ENCODE assay signal across 8 cellular contexts in genomic region chr2:137964066-137964858, GRCh38. TPM values are rescaled to one million over a fixed set of nuclear protein-coding genes. Genes with fewer than 3 reads are reported as not detected.
DNase-seq lines count a peak whose midpoint lies in the region; ATAC-seq and TF ChIP-seq lines count a peak whose summit lies in the region.

Gene HNMT (plus strand): TSS chr2:137964473. CDS start chr2:137964492, 19 bp downstream.

- no peak for ATAC-seq in GM19324 (IDR thresholded peaks at IDR 0.05; ENCODE audit: low FRiP score, unreplicated experiment)

- 11% methylated on average over 14 of the region's 15 CpGs for WGBS in mammary epithelial cell (ENCODE audit: low coverage, missing lambda C conversion rate)

- intact Hi-C loops in mammary epithelial cell (cut with micrococcal nuclease): no loop called here
- intact Hi-C loops in OCI-LY7 (cut with micrococcal nuclease; ENCODE audit: unreplicated experiment): no loop called here

- H4K20me1 ChIP-seq in mammary epithelial cell (ENCODE audit: insufficient read depth, low read length) (no peaks in the 10 kb centered on the region), OCI-LY7 (ENCODE audit: insufficient read depth, low read length) (no peaks in the 10 kb centered on the region)

- no peaks in the 10 kb centered on the region for H3K9me2 ChIP-seq in OCI-LY7 (ENCODE audit: insufficient read depth, low read length)

- peak within 1 kb of the TSS; percentile 36 for H3K9ac ChIP-seq in mammary epithelial cell (ENCODE audit: insufficient read depth, low read length)

- dilution Hi-C loops in mammary epithelial cell (cut with HindIII; ENCODE audit: low sequenced_read_pairs): no loop called here

- H3K4me3 ChIP-seq in BE2C (ENCODE audit: low read depth, low read length) (peak within 1 kb of the TSS; percentile 41), mammary epithelial cell (replicated peaks in 1 of 3; ENCODE audit: insufficient read depth in 1 of 3, low read depth in 2 of 3, low read length in 3 of 3) (peak within 1 kb of the TSS; percentile 24 to 52 (median 27)), skin epidermis (peak within 1 kb of the TSS; percentile 23 to 43 (median 32)), OCI-LY7 (ENCODE audit: low read depth, low read length, poor library complexity, severe bottlenecking) (no peak within 1 kb of the TSS)

- no peaks in the 10 kb centered on the region for H3K36me3 Mint-ChIP-seq in activated CD4-positive, alpha-beta memory T cell treated with anti-CD3 and anti-CD28 coated beads, Interleukin-2, amount 10 ng/mL, durations not matched to agents 7 days and 5 days (ENCODE audit: low read depth)

- H3K9me3 ChIP-seq in BE2C: no peaks in the 10 kb centered on the region
- no peaks in the 10 kb centered on the region for H3K9me3 ChIP-seq in mammary epithelial cell (replicated peaks; ENCODE audit: insufficient read depth, low read length)
- H3K9me3 ChIP-seq in OCI-LY7 (ENCODE audit: low read length): no peaks in the 10 kb centered on the region

- H3K4me1 ChIP-seq in BE2C: 0 out of 2 replicates have a peak, but pooled peaks cover 5% of the 10 kb centered on the region
- peaks cover 19% of the 10 kb centered on the region for H3K4me1 ChIP-seq in mammary epithelial cell (ENCODE audit: insufficient read depth, low read length)
- H3K4me1 ChIP-seq in OCI-LY7 (ENCODE audit: insufficient read depth, low read length, poor library complexity, severe bottlenecking): no peaks in the 10 kb centered on the region

- H3K27ac ChIP-seq in mammary epithelial cell (ENCODE audit: insufficient read depth, low read depth, low read length): peak within 1 kb of the TSS; percentile 44
- H3K27ac ChIP-seq in skin epidermis: peak within 1 kb of the TSS in 20 of 21 experiments; percentile 69 to 91 (median 81)
- H3K27ac ChIP-seq in OCI-LY7 (ENCODE audit: low read depth, low read length, poor library complexity, severe bottlenecking): no peak within 1 kb of the TSS

- H3K27me3 ChIP-seq in BE2C: peaks cover 4% of the 10 kb centered on the region; the same call in 1 of the 2 replicates
- H3K27me3 ChIP-seq in mammary epithelial cell (ENCODE audit: insufficient read depth, low read length): no peaks in the 10 kb centered on the region

- BruUV-seq in mammary epithelial cell (replicated peaks; lab: Mats Ljungman, UMichigan) (no TSS peak), OCI-LY7 (replicated peaks; lab: Mats Ljungman, UMichigan) (no TSS peak)

- H3K4me1 Mint-ChIP-seq in activated CD4-positive, alpha-beta memory T cell treated with anti-CD3 and anti-CD28 coated beads, Interleukin-2, amount 10 ng/mL, durations not matched to agents 7 days and 5 days: no peaks in the 10 kb centered on the region

- H3K4me2 ChIP-seq in mammary epithelial cell (ENCODE audit: insufficient read depth, low read depth, low read length) (peak within 1 kb of the TSS; percentile 80), OCI-LY7 (ENCODE audit: low read length) (no peak within 1 kb of the TSS)

- DNase-seq in BE2C (peak; percentile 62), MV-4-11 (lab: John Stamatoyannopoulos, UW) (peak; percentile 97), mammary epithelial cell (peak; percentile 38), iPS-NIHi11 (ENCODE audit: low spot score) (peak; percentile 41), OCI-LY7 (ENCODE audit: low spot score) (no peak)
- no peak for DNase-seq in activated CD4-positive, alpha-beta memory T cell treated with anti-CD3 and anti-CD28 coated beads, Interleukin-2, amount 10 ng/mL, durations not matched to agents 7 days and 5 days

- H3K27me3 Mint-ChIP-seq in activated CD4-positive, alpha-beta memory T cell treated with anti-CD3 and anti-CD28 coated beads, Interleukin-2, amount 10 ng/mL, durations not matched to agents 7 days and 5 days: no peaks in the 10 kb centered on the region

- H3K4me3 Mint-ChIP-seq in activated CD4-positive, alpha-beta memory T cell treated with anti-CD3 and anti-CD28 coated beads, Interleukin-2, amount 10 ng/mL, durations not matched to agents 7 days and 5 days: no peak within 1 kb of the TSS

- H3K9me3 Mint-ChIP-seq in activated CD4-positive, alpha-beta memory T cell treated with anti-CD3 and anti-CD28 coated beads, Interleukin-2, amount 10 ng/mL, durations not matched to agents 7 days and 5 days: peaks cover 2% of the 10 kb centered on the region

- in situ Hi-C loops in mammary epithelial cell (cut with MboI; ENCODE audit: low sequenced_read_pairs in 2 of 2): no loop called here

- H3K79me2 ChIP-seq in mammary epithelial cell (ENCODE audit: insufficient read depth, low read length) (no peaks in the 10 kb centered on the region), OCI-LY7 (ENCODE audit: insufficient read depth, low read depth, low read length) (no peaks in the 10 kb centered on the region)

- H3K27ac Mint-ChIP-seq in activated CD4-positive, alpha-beta memory T cell treated with anti-CD3 and anti-CD28 coated beads, Interleukin-2, amount 10 ng/mL, durations not matched to agents 7 days and 5 days: no peak within 1 kb of the TSS

- POLR2A ChIA-PET in activated CD4-positive, alpha-beta memory T cell treated with anti-CD3 and anti-CD28 coated beads, Interleukin-2, amount 10 ng/mL, durations not matched to agents 7 days and 5 days (lab: Charles Lee): no interaction called here
- POLR2A ChIA-PET in OCI-LY7 (lab: Charles Lee): interaction anchor here (0.6 to 1.0 kb wide), 4 partner anchors 15 to 868 kb away, joined by 3 to 4 read pairs (median 3); no protein-coding TSS in a partner anchor

- H2AFZ ChIP-seq in mammary epithelial cell (ENCODE audit: low read depth, low read length) (peak within 1 kb of the TSS; percentile 99), OCI-LY7 (ENCODE audit: low read length) (no peak within 1 kb of the TSS)

- H3K36me3 ChIP-seq in BE2C (no peaks in the 10 kb centered on the region), mammary epithelial cell (ENCODE audit: insufficient read depth, low read length) (no peaks in the 10 kb centered on the region), OCI-LY7 (ENCODE audit: insufficient read depth, low read length) (no peaks in the 10 kb centered on the region)

- TF ChIP-seq CTCF in BE2C (IDR thresholded peaks at IDR 0.05; ENCODE audit: low read depth, low read length): no peak
- TF ChIP-seq CTCF in mammary epithelial cell (conservative IDR thresholded peaks at IDR 0.05 in 1 of 2, IDR thresholded peaks at IDR 0.05 in 1 of 2; ENCODE audit: extremely low read depth in 1 of 2, insufficient read depth in 1 of 2, low read depth in 1 of 2, low read length in 2 of 2): no peak
- TF ChIP-seq CTCF in OCI-LY7 (conservative IDR thresholded peaks at IDR 0.05; ENCODE audit: low read length): no peak

- CTCF ChIA-PET in mammary epithelial cell (lab: Charles Lee; ENCODE audit: low non-redundant PET): no interaction called here
- CTCF ChIA-PET in activated CD4-positive, alpha-beta memory T cell treated with anti-CD3 and anti-CD28 coated beads, Interleukin-2, amount 10 ng/mL, durations not matched to agents 7 days and 5 days (lab: Charles Lee): no interaction called here
- CTCF ChIA-PET in OCI-LY7 (lab: Charles Lee; ENCODE audit: unreplicated experiment): no interaction called here

RNA-seq across cellular contexts. Expression of gene HNMT, which starts in this region (rescaled TPM):
- polyA plus RNA-seq in BE2C (2012; ENCODE audit: insufficient read depth, insufficient read length, low read depth): 0.96 TPM
- total RNA-seq in mammary epithelial cell: 1 to 10 TPM; 2.7 to 7.3 TPM
- 4.5 TPM for polyA plus RNA-seq in mammary epithelial cell
- polyA minus RNA-seq in mammary epithelial cell: 13.3 TPM
- total RNA-seq in activated CD4-positive, alpha-beta memory T cell treated with anti-CD3 and anti-CD28 coated beads, Interleukin-2, amount 10 ng/mL, durations not matched to agents 7 days and 5 days: not detected
- not detected in 2 replicates for total RNA-seq in OCI-LY7 (2014; rRNA removed; shearing (Covaris generic))
- not detected in 2 replicates for total RNA-seq in OCI-LY7 (2022)

Comparison
In these comparisons a context has a peak if more than half of its experiments do, and no peak if none do; other contexts are left out.
1. DNase-seq: peak in BE2C (single experiment), MV-4-11 (single experiment), mammary epithelial cell (single experiment) and iPS-NIHi11 (single experiment); none in activated CD4-positive, alpha-beta memory T cell treated with anti-CD3 and anti-CD28 coated beads, Interleukin-2, amount 10 ng/mL, durations not matched to agents 7 days and 5 days (single experiment) and OCI-LY7 (single experiment).